In genomic region chr17:75289832-75290337, GRCh38 we compare ENCODE assay signal across 1 cellular context.
TF ChIP-seq lines count a peak whose summit lies in the region.

No MANE protein-coding gene starts in this region.

TF ChIP-seq in HepG2, 621 proteins besides CTCF, POLR2A, EP300 and RAD21 (continues in another document):
- TF ChIP-seq ZBTB20 (CRISPR knock-in tag; IDR thresholded peaks at IDR 0.05; ENCODE audit: borderline replicate concordance, low read depth) (no peak), MED8 (CRISPR knock-in tag; IDR thresholded peaks at IDR 0.05; ENCODE audit: insufficient replicate concordance) (no peak), HIC2 (CRISPR knock-in tag; IDR thresholded peaks at IDR 0.05; ENCODE audit: low read depth) (no peak), MED13 (CRISPR knock-in tag; IDR thresholded peaks at IDR 0.05) (no peak), PRPF4 (IDR thresholded peaks at IDR 0.05; ENCODE audit: low read depth, low read length, poor library complexity, severe bottlenecking) (peak; percentile 91), MBNL3 (CRISPR knock-in tag; conservative IDR thresholded peaks at IDR 0.05) (no peak), ZNF572 (CRISPR knock-in tag; IDR thresholded peaks at IDR 0.05) (no peak), ZNF737 (CRISPR knock-in tag; IDR thresholded peaks at IDR 0.05; ENCODE audit: borderline replicate concordance) (no peak), ATF4 (CRISPR knock-in tag; IDR thresholded peaks at IDR 0.05) (peak in 1 of 2 experiments; percentile 6; a peak in 1 of 4 replicates), FOSL2 (CRISPR knock-in tag; IDR thresholded peaks at IDR 0.05) (no peak), CHD2 (IDR thresholded peaks at IDR 0.05; ENCODE audit: low read depth, low read length) (no peak), KLF16 (CRISPR knock-in tag; IDR thresholded peaks at IDR 0.05) (no peak), ZNF251 (CRISPR knock-in tag; IDR thresholded peaks at IDR 0.05) (no peak), KLF6 (CRISPR knock-in tag; IDR thresholded peaks at IDR 0.05) (no peak), ZNF780A (CRISPR knock-in tag; IDR thresholded peaks at IDR 0.05) (no peak), LBX2 (CRISPR knock-in tag; IDR thresholded peaks at IDR 0.05; ENCODE audit: borderline replicate concordance) (no peak), ZNF766 (CRISPR knock-in tag; IDR thresholded peaks at IDR 0.05; ENCODE audit: borderline replicate concordance) (no peak), MIXL1 (CRISPR knock-in tag; IDR thresholded peaks at IDR 0.05) (no peak), ZNF782 (CRISPR knock-in tag; IDR thresholded peaks at IDR 0.05; ENCODE audit: borderline replicate concordance) (no peak), ZBTB8A (CRISPR knock-in tag; IDR thresholded peaks at IDR 0.05; ENCODE audit: borderline replicate concordance, low read depth) (no peak), ZNF83 (CRISPR knock-in tag; IDR thresholded peaks at IDR 0.05; ENCODE audit: borderline replicate concordance) (no peak), GABPB1 (CRISPR knock-in tag; IDR thresholded peaks at IDR 0.05) (no peak), ZNF704 (CRISPR knock-in tag; IDR thresholded peaks at IDR 0.05; ENCODE audit: borderline replicate concordance) (no peak), JUN (CRISPR knock-in tag; IDR thresholded peaks at IDR 0.05) (0 out of 2 replicates have a peak, but pooled peaks have one; percentile 34), AGO2 (optimal IDR thresholded peaks at IDR 0.05; ENCODE audit: low read depth, low read length) (no peak), ZNF362 (CRISPR knock-in tag; IDR thresholded peaks at IDR 0.05; ENCODE audit: borderline replicate concordance) (no peak), ZBTB3 (CRISPR knock-in tag; IDR thresholded peaks at IDR 0.05; ENCODE audit: borderline replicate concordance, low read depth) (no peak), HINFP (CRISPR knock-in tag; IDR thresholded peaks at IDR 0.05; ENCODE audit: low read depth) (0 out of 2 replicates have a peak, but pooled peaks have one; percentile 7), ZNF24 (IDR thresholded peaks at IDR 0.05) (no peak), HIVEP1 (CRISPR knock-in tag; IDR thresholded peaks at IDR 0.05) (no peak), ZMAT3 (CRISPR knock-in tag; conservative IDR thresholded peaks at IDR 0.05) (no peak), KDM2A (CRISPR knock-in tag; IDR thresholded peaks at IDR 0.05; ENCODE audit: borderline replicate concordance, low read depth) (no peak), SP1 (IDR thresholded peaks at IDR 0.05) (no peak), SP1 (CRISPR knock-in tag; IDR thresholded peaks at IDR 0.05) (no peak), KLF12 (CRISPR knock-in tag; IDR thresholded peaks at IDR 0.05; ENCODE audit: borderline replicate concordance) (no peak), ETS1 (CRISPR knock-in tag; IDR thresholded peaks at IDR 0.05) (no peak), GATAD2A (CRISPR knock-in tag; IDR thresholded peaks at IDR 0.05) (no peak), ZNF589 (CRISPR knock-in tag; conservative IDR thresholded peaks at IDR 0.05) (0 out of 2 replicates have a peak, but pooled peaks have one; percentile 43), FOXA1 (IDR thresholded peaks at IDR 0.05) (no peak), FOXA1 (CRISPR knock-in tag; IDR thresholded peaks at IDR 0.05) (no peak), TP53 (CRISPR knock-in tag; conservative IDR thresholded peaks at IDR 0.05) (no peak)
- TF ChIP-seq, protein P1, sequence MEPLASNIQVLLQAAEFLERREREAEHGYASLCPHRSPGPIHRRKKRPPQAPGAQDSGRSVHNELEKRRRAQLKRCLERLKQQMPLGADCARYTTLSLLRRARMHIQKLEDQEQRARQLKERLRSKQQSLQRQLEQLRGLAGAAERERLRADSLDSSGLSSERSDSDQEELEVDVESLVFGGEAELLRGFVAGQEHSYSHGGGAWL (CRISPR knock-in tag; IDR thresholded peaks at IDR 0.05) = no peak
- TF ChIP-seq, protein P2, sequence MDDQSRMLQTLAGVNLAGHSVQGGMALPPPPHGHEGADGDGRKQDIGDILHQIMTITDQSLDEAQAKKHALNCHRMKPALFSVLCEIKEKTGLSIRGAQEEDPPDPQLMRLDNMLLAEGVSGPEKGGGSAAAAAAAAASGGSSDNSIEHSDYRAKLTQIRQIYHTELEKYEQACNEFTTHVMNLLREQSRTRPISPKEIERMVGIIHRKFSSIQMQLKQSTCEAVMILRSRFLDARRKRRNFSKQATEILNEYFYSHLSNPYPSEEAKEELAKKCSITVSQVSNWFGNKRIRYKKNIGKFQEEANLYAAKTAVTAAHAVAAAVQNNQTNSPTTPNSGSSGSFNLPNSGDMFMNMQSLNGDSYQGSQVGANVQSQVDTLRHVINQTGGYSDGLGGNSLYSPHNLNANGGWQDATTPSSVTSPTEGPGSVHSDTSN (CRISPR knock-in tag; IDR thresholded peaks at IDR 0.05; ENCODE audit: borderline replicate concordance) = no peak
- TF ChIP-seq, protein P3, sequence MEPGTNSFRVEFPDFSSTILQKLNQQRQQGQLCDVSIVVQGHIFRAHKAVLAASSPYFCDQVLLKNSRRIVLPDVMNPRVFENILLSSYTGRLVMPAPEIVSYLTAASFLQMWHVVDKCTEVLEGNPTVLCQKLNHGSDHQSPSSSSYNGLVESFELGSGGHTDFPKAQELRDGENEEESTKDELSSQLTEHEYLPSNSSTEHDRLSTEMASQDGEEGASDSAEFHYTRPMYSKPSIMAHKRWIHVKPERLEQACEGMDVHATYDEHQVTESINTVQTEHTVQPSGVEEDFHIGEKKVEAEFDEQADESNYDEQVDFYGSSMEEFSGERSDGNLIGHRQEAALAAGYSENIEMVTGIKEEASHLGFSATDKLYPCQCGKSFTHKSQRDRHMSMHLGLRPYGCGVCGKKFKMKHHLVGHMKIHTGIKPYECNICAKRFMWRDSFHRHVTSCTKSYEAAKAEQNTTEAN (CRISPR knock-in tag; conservative IDR thresholded peaks at IDR 0.05) = no peak
- TF ChIP-seq, protein P4, sequence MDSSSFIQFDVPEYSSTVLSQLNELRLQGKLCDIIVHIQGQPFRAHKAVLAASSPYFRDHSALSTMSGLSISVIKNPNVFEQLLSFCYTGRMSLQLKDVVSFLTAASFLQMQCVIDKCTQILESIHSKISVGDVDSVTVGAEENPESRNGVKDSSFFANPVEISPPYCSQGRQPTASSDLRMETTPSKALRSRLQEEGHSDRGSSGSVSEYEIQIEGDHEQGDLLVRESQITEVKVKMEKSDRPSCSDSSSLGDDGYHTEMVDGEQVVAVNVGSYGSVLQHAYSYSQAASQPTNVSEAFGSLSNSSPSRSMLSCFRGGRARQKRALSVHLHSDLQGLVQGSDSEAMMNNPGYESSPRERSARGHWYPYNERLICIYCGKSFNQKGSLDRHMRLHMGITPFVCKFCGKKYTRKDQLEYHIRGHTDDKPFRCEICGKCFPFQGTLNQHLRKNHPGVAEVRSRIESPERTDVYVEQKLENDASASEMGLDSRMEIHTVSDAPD (CRISPR knock-in tag; IDR thresholded peaks at IDR 0.05) = no peak
- TF ChIP-seq, protein P5, sequence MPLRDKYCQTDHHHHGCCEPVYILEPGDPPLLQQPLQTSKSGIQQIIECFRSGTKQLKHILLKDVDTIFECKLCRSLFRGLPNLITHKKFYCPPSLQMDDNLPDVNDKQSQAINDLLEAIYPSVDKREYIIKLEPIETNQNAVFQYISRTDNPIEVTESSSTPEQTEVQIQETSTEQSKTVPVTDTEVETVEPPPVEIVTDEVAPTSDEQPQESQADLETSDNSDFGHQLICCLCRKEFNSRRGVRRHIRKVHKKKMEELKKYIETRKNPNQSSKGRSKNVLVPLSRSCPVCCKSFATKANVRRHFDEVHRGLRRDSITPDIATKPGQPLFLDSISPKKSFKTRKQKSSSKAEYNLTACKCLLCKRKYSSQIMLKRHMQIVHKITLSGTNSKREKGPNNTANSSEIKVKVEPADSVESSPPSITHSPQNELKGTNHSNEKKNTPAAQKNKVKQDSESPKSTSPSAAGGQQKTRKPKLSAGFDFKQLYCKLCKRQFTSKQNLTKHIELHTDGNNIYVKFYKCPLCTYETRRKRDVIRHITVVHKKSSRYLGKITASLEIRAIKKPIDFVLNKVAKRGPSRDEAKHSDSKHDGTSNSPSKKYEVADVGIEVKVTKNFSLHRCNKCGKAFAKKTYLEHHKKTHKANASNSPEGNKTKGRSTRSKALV (CRISPR knock-in tag; IDR thresholded peaks at IDR 0.05) = no peak
- TF ChIP-seq, protein P6, sequence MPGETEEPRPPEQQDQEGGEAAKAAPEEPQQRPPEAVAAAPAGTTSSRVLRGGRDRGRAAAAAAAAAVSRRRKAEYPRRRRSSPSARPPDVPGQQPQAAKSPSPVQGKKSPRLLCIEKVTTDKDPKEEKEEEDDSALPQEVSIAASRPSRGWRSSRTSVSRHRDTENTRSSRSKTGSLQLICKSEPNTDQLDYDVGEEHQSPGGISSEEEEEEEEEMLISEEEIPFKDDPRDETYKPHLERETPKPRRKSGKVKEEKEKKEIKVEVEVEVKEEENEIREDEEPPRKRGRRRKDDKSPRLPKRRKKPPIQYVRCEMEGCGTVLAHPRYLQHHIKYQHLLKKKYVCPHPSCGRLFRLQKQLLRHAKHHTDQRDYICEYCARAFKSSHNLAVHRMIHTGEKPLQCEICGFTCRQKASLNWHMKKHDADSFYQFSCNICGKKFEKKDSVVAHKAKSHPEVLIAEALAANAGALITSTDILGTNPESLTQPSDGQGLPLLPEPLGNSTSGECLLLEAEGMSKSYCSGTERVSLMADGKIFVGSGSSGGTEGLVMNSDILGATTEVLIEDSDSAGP (CRISPR knock-in tag; IDR thresholded peaks at IDR 0.05; ENCODE audit: borderline replicate concordance) = no peak; the same call in 1 of the 2 replicates
- TF ChIP-seq, protein P7, sequence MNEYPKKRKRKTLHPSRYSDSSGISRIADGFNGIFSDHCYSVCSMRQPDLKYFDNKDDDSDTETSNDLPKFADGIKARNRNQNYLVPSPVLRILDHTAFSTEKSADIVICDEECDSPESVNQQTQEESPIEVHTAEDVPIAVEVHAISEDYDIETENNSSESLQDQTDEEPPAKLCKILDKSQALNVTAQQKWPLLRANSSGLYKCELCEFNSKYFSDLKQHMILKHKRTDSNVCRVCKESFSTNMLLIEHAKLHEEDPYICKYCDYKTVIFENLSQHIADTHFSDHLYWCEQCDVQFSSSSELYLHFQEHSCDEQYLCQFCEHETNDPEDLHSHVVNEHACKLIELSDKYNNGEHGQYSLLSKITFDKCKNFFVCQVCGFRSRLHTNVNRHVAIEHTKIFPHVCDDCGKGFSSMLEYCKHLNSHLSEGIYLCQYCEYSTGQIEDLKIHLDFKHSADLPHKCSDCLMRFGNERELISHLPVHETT (CRISPR knock-in tag; conservative IDR thresholded peaks at IDR 0.05) = no peak
